In the genomic region with DNA sequence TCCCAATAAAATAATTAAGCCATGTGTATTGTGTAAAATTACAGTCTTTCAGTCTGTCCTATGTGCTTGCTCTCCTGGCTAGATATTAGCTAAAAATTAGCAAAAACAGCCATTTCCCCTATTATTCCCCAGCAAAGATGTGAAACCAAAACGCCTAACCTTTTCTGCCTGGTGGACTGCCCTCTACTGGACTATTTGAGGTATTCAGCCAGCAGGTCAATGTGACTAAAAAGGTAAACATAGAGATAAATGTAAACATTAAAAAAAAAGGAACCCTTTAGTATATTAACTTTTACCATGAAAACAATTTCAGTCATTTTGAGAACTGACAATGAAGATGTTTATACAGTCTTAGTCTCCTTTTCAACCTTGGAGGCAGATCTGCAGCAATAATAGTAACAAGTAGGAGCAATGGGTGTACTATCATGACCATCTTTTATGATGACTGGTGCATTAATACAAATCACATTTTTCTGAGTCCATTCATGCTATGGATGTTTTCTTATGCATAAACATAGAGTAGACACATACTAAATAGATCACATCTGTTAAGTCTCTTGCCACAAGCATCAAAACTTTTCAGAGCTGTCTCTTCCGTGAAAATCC, we compare ENCODE assay signal across 1 cellular context.
TF ChIP-seq lines count a peak whose summit lies in the region.

No MANE protein-coding gene starts in this region.

TF ChIP-seq in GM12878, 131 proteins besides CTCF, POLR2A, EP300 and RAD21:
- TF ChIP-seq E4F1 (IDR thresholded peaks at IDR 0.05; ENCODE audit: borderline replicate concordance, partially characterized antibody) (no peak), RUNX3 (IDR thresholded peaks at IDR 0.05; ENCODE audit: low read length) (0 out of 2 replicates have a peak, but pooled peaks have one; percentile 6), SMC3 (IDR thresholded peaks at IDR 0.05; ENCODE audit: borderline replicate concordance, low read length) (peak; percentile 67; the same call in 1 of the 2 replicates), PAX8 (IDR thresholded peaks at IDR 0.05) (no peak), BHLHE40 (IDR thresholded peaks at IDR 0.05; ENCODE audit: borderline replicate concordance in 1 of 2, low read depth in 2 of 2, low read length in 1 of 2) (no peak)
